9 cellular contexts compared by ENCODE assay signal in genomic region chr20:64223526-64224067, GRCh38. TPM values are rescaled to one million over a fixed set of nuclear protein-coding genes. Genes with fewer than 3 reads are reported as not detected.
DNase-seq lines count a peak whose midpoint lies in the region; ATAC-seq and TF ChIP-seq lines count a peak whose summit lies in the region.
"Had no signal": no experiment of that assay in that cellular context is flagged by ENCODE, and none has a peak within 500 bp of the region (broad histone marks: within the 10 kb centered on the region; RNA-seq: fewer than 3 reads in every experiment).

No MANE protein-coding gene starts in this region.

- no peak overlapping the region for H3K27ac ChIP-seq in Peyer's patch

- H3K4me1 ChIP-seq in Peyer's patch: peaks cover 0 to 8% (median 0%) of the 10 kb centered on the region in 4 donors

- peaks cover 11% of the 10 kb centered on the region for H3K4me1 Mint-ChIP-seq in activated naive CD8-positive, alpha-beta T cell treated with anti-CD3 and anti-CD28 coated beads, Interleukin-2, amount 50 U/mL, for 24 hours

- no peak for ATAC-seq in activated naive CD8-positive, alpha-beta T cell treated with anti-CD3 and anti-CD28 coated beads, Interleukin-2, amount 50 U/mL, for 24 hours

- no peak overlapping the region for H3K4me3 ChIP-seq in H7 (ENCODE audit: insufficient read depth, low read depth, low read length)
- H3K4me3 ChIP-seq in retinal pigment epithelial cell (ENCODE audit: low read length): no peak overlapping the region
- no peak overlapping the region for H3K4me3 ChIP-seq in Peyer's patch

- DNase-seq in H7 (peak; percentile 98), RPMI8226 (peak; percentile 40), head of caudate nucleus (peak in 22 of 42 donors; percentile 16 to 64 (median 36)), retinal pigment epithelial cell (ENCODE audit: low read depth) (no peak), Peyer's patch (no peak), SIG-M5 treated with dmso at 0.1 percent for 504 hours (lab: John Stamatoyannopoulos, UW; ENCODE audit: unreplicated experiment) (no peak), NCI-H1436 treated with DMSO at 0.1 percent for 48 hours (lab: John Stamatoyannopoulos, UW) (no peak)
- DNase-seq in activated naive CD8-positive, alpha-beta T cell treated with anti-CD3 and anti-CD28 coated beads, Interleukin-2, amount 50 U/mL, for 24 hours: no peak

- intact Hi-C loops in head of caudate nucleus (cut with DNase I): no loop called here

- H3K36me3 ChIP-seq in H7 (replicated peaks; ENCODE audit: control insufficient read depth, insufficient read depth, low read length) (no peaks in the 10 kb centered on the region), Peyer's patch (no peaks in the 10 kb centered on the region)

- TF ChIP-seq CTCF in retinal pigment epithelial cell (conservative IDR thresholded peaks at IDR 0.05; ENCODE audit: low read depth, low read length) (peak; percentile 72), Peyer's patch (IDR thresholded peaks at IDR 0.05) (no peak)

- H3K9me3 ChIP-seq in Peyer's patch: no peaks in the 10 kb centered on the region

- no peak overlapping the region for H3K27ac Mint-ChIP-seq in activated naive CD8-positive, alpha-beta T cell treated with anti-CD3 and anti-CD28 coated beads, Interleukin-2, amount 50 U/mL, for 24 hours
- H3K27ac Mint-ChIP-seq: dendritic cell treated with granulocyte-macrophage colony-stimulating factor and Interleukin-4, amounts not matched to agents 40 ng/mL and 50 ng/mL, for 4 days had no signal

- no peak for TF ChIP-seq POLR2A in Peyer's patch (IDR thresholded peaks at IDR 0.05)

- H3K4me3 Mint-ChIP-seq in activated naive CD8-positive, alpha-beta T cell treated with anti-CD3 and anti-CD28 coated beads, Interleukin-2, amount 50 U/mL, for 24 hours: no peak overlapping the region
- H3K4me3 Mint-ChIP-seq: dendritic cell treated with granulocyte-macrophage colony-stimulating factor and Interleukin-4, amounts not matched to agents 40 ng/mL and 50 ng/mL, for 4 days had no signal

- no peaks in the 10 kb centered on the region for H3K27me3 ChIP-seq in H7 (ENCODE audit: control insufficient read depth, insufficient read depth, low read length)
- H3K27me3 ChIP-seq in Peyer's patch: no peaks in the 10 kb centered on the region

- no peaks in the 10 kb centered on the region for H3K36me3 Mint-ChIP-seq in activated naive CD8-positive, alpha-beta T cell treated with anti-CD3 and anti-CD28 coated beads, Interleukin-2, amount 50 U/mL, for 24 hours (ENCODE audit: low read depth)

- no peaks in the 10 kb centered on the region for H3K27me3 Mint-ChIP-seq in activated naive CD8-positive, alpha-beta T cell treated with anti-CD3 and anti-CD28 coated beads, Interleukin-2, amount 50 U/mL, for 24 hours
- H3K27me3 Mint-ChIP-seq: dendritic cell treated with granulocyte-macrophage colony-stimulating factor and Interleukin-4, amounts not matched to agents 40 ng/mL and 50 ng/mL, for 4 days had no signal

- H3K9me3 Mint-ChIP-seq in activated naive CD8-positive, alpha-beta T cell treated with anti-CD3 and anti-CD28 coated beads, Interleukin-2, amount 50 U/mL, for 24 hours: no peaks in the 10 kb centered on the region
- H3K9me3 Mint-ChIP-seq: dendritic cell treated with granulocyte-macrophage colony-stimulating factor and Interleukin-4, amounts not matched to agents 40 ng/mL and 50 ng/mL, for 4 days had no signal

RNA-seq across cellular contexts. Expression of gene PCMTD2, which starts 32.0 kb away (rescaled TPM):
- total RNA-seq in H7 (2014; rRNA removed; shearing (Covaris generic)): 38.0 and 57.6 TPM in 2 replicates
- total RNA-seq in Peyer's patch: 10 to 100 TPM; 34.5 to 90.8 (median 46.9) TPM

RNA-seq across cellular contexts. Expression of gene MYT1, which starts 59.3 kb away (rescaled TPM):
- total RNA-seq in H7 (2014; rRNA removed; shearing (Covaris generic)): 0.69 and 2.1 TPM in 2 replicates
- total RNA-seq in Peyer's patch: under 1 TPM in 2 of 4 donors, not detected in 2; 0.18 to 0.83 TPM

Comparison
In these comparisons a context has a peak if more than half of its experiments do, and no peak if none do; other contexts are left out.
1. DNase-seq: peak in H7 (single experiment), RPMI8226 (single experiment) and head of caudate nucleus (22 of 42); none in retinal pigment epithelial cell (single experiment), Peyer's patch (0 of 3), SIG-M5 treated with dmso at 0.1 percent for 504 hours (single experiment), NCI-H1436 treated with DMSO at 0.1 percent for 48 hours (single experiment) and activated naive CD8-positive, alpha-beta T cell treated with anti-CD3 and anti-CD28 coated beads, Interleukin-2, amount 50 U/mL, for 24 hours (single experiment).